21 cellular contexts compared by ENCODE assay signal in the genomic region with DNA sequence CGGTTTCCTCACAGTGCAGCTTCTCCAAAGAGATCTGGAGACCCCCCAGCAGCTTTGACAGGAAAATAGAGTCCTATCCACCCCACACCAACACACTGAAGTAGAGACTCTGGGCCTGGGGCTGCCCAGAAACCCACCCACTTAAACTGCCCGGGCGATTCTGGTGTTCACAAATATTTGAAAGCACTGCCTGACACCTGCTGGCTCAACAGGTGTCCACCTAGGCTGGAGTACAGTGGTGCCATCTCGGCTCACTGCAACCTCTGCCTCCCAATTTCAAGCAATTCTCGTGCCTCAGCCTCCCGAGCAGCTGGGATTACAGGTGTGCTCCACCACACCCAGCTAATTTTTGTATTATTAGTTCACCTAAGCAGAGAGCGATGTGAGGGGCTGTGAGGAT.
"Had no signal": no experiment of that assay in that cellular context is flagged by ENCODE, and none has a peak within 500 bp of the region (broad histone marks: within the 10 kb centered on the region; RNA-seq: fewer than 3 reads in every experiment).

No MANE protein-coding gene starts in this region.

- H3K9me3 ChIP-seq: MG63, SJSA1 had no signal

- H3K27ac ChIP-seq: SJSA1, SK-N-MC had no signal

- DNase-seq: Karpas-422, KG1, MG63, NCI-H1092, NCI-H1105 treated with DMSO at 0.1 percent for 48 hours, NCI-H1417 treated with DMSO at 0.1 percent for 48 hours, NCI-H146, NCI-H1694 treated with DMSO at 0.1 percent for 48 hours, NCI-H1930, NCI-H2081, NCI-H2107, NCI-H2227 treated with DMSO at 0.1 percent for 48 hours, NCI-H524, NCI-H526 treated with DMSO at 0.1 percent for 48 hours, NCI-H774, Right ventricle myocardium superior, RPMI8226, SIG-M5 had no signal

- H3K4me3 ChIP-seq: MG63, SJSA1, SK-N-MC had no signal

- H3K27me3 ChIP-seq: MG63, SJSA1 had no signal

- FAIRE-seq: RCC 7860 had no signal
